In the genomic region with DNA sequence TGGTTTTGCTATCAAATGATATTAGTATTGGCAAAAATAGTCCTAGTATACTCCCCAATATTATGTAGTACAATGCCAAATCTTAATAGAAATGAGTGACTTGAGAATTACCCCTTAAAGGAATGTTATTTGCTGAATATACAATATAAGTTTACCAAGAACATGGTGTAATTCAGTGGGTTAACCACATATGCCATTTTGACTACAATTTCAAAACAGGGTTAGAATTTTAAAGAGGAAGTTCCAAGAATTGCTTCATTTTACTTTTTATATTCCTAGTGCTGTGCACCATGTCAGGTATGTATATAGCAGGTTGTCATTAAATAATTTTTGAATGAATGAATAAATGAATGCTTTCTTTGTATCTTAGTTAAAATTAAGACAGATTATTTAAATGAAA, we compare ENCODE assay signal across 16 cellular contexts.
DNase-seq lines count a peak whose midpoint lies in the region; ATAC-seq and TF ChIP-seq lines count a peak whose summit lies in the region.
"Had no signal": no experiment of that assay in that cellular context is flagged by ENCODE, and none has a peak within 500 bp of the region (broad histone marks: within the 10 kb centered on the region; RNA-seq: fewer than 3 reads in every experiment).

No MANE protein-coding gene starts in this region.

- no peaks in the 10 kb centered on the region for H3K36me3 Mint-ChIP-seq in MCF 10A (ENCODE audit: insufficient read depth, unreplicated experiment)

- POLR2A ChIA-PET in MCF 10A (lab: Yijun Ruan, JAX), result interaction anchor here (0.9 to 5.7 kb wide), 5 partner anchors 13 to 59 kb away, joined by 3 to 104 read pairs (median 3); no protein-coding TSS in a partner anchor

- H3K27me3 Mint-ChIP-seq in MCF 10A (ENCODE audit: insufficient read depth, unreplicated experiment), result no peaks in the 10 kb centered on the region

- H3K9me3 Mint-ChIP-seq in MCF 10A (ENCODE audit: unreplicated experiment), result no peaks in the 10 kb centered on the region

- H3K4me3 Mint-ChIP-seq in MCF 10A (ENCODE audit: unreplicated experiment), result no peak overlapping the region
- H3K4me3 Mint-ChIP-seq: T-helper 1 cell treated with Interleukin-12 subunit alpha and Interleukin-12 subunit beta and Interleukin-4 antibody, amounts not matched to agents 30 μg/mL and 1 μg/mL, for 36 hours had no signal

- no peak for DNase-seq in MCF 10A (ENCODE audit: unreplicated experiment)
- DNase-seq in mammary epithelial cell, result no peak
- peak; percentile 59 to 92 for DNase-seq in NOMO-1 (lab: John Stamatoyannopoulos, UW; ENCODE audit: unreplicated experiment in 2 of 2)
- peak; percentile 91 for DNase-seq in SIG-M5 treated with dmso at 0.1 percent for 504 hours (lab: John Stamatoyannopoulos, UW; ENCODE audit: unreplicated experiment)
- no peak for DNase-seq in NCI-H2171 treated with DMSO at 0.1 percent for 48 hours (lab: John Stamatoyannopoulos, UW)
- DNase-seq in caudate nucleus (lab: John Stamatoyannopoulos, UW), result no peak
- DNase-seq: 8988T, DND-41, NCI-H1092, NCI-H146, NCI-H2081, NCI-H510A treated with DMSO at 0.1 percent for 48 hours had no signal

- in situ Hi-C loops in mammary epithelial cell (cut with MboI; ENCODE audit: low sequenced_read_pairs in 2 of 2), result no loop called here

- H3K9ac ChIP-seq in mammary epithelial cell (ENCODE audit: insufficient read depth, low read length), result no peak overlapping the region

- no peak for TF ChIP-seq CTCF in MCF 10A (IDR thresholded peaks at IDR 0.05; ENCODE audit: unreplicated experiment)
- no peak for TF ChIP-seq CTCF in mammary epithelial cell (conservative IDR thresholded peaks at IDR 0.05 in 1 of 2, IDR thresholded peaks at IDR 0.05 in 1 of 2; ENCODE audit: extremely low read depth in 1 of 2, insufficient read depth in 1 of 2, low read depth in 1 of 2, low read length in 2 of 2)
- TF ChIP-seq CTCF in gastroesophageal sphincter (IDR thresholded peaks at IDR 0.05), result no peak

- H4K20me1 ChIP-seq in mammary epithelial cell (ENCODE audit: insufficient read depth, low read length), result no peaks in the 10 kb centered on the region
- H4K20me1 ChIP-seq: BLaER1 treated with 17β-estradiol and CSF1 and Interleukin-3, amounts not matched to agents 10 nM and 100 nM had no signal

- BruUV-seq in MCF 10A (replicated peaks; lab: Mats Ljungman, UMichigan) (no TSS peak), mammary epithelial cell (replicated peaks; lab: Mats Ljungman, UMichigan) (no TSS peak)

- H3K27me3 ChIP-seq in mammary epithelial cell (ENCODE audit: insufficient read depth, low read length), result no peaks in the 10 kb centered on the region
- H3K27me3 ChIP-seq in gastroesophageal sphincter, result no peaks in the 10 kb centered on the region
- H3K27me3 ChIP-seq: BLaER1 treated with 17β-estradiol and CSF1 and Interleukin-3, amounts not matched to agents 10 nM and 100 nM had no signal

- peak overlapping the region; percentile 23 for H3K27ac Mint-ChIP-seq in MCF 10A (ENCODE audit: low read depth, unreplicated experiment)
- H3K27ac Mint-ChIP-seq: T-helper 1 cell treated with Interleukin-12 subunit alpha and Interleukin-12 subunit beta and Interleukin-4 antibody, amounts not matched to agents 30 μg/mL and 1 μg/mL, for 36 hours had no signal

- H2AFZ ChIP-seq in mammary epithelial cell (ENCODE audit: low read depth, low read length), result no peak overlapping the region

- dilution Hi-C loops in mammary epithelial cell (cut with HindIII; ENCODE audit: low sequenced_read_pairs), result no loop called here

- ATAC-seq in gastroesophageal sphincter (no peak), GM18909 (IDR thresholded peaks at IDR 0.05; ENCODE audit: poor library complexity, unreplicated experiment) (no peak)

- no peaks in the 10 kb centered on the region for H3K9me3 ChIP-seq in mammary epithelial cell (replicated peaks; ENCODE audit: insufficient read depth, low read length)
- no peaks in the 10 kb centered on the region for H3K9me3 ChIP-seq in gastroesophageal sphincter

- H3K4me1 ChIP-seq in mammary epithelial cell (ENCODE audit: insufficient read depth, low read length), result peaks cover 19% of the 10 kb centered on the region
- peaks cover 0 to 9% (median 0%) of the 10 kb centered on the region in 3 donors for H3K4me1 ChIP-seq in gastroesophageal sphincter

- H3K27ac ChIP-seq in mammary epithelial cell (ENCODE audit: insufficient read depth, low read depth, low read length) (no peak overlapping the region), gastroesophageal sphincter (no peak overlapping the region), caudate nucleus (ENCODE audit: low read depth, low read length) (no peak overlapping the region)

- TF ChIP-seq POLR2A in gastroesophageal sphincter (IDR thresholded peaks at IDR 0.05), result no peak

- no peak overlapping the region for H3K4me2 ChIP-seq in mammary epithelial cell (ENCODE audit: insufficient read depth, low read depth, low read length)

- no peak for TF ChIP-seq EP300 in gastroesophageal sphincter (IDR thresholded peaks at IDR 0.05)

- no peaks in the 10 kb centered on the region for H3K79me2 ChIP-seq in mammary epithelial cell (ENCODE audit: insufficient read depth, low read length)

- H3K4me1 Mint-ChIP-seq in MCF 10A (ENCODE audit: insufficient read depth, unreplicated experiment), result peaks cover 17% of the 10 kb centered on the region

- no peak overlapping the region for H3K4me3 ChIP-seq in mammary epithelial cell (replicated peaks in 1 of 3; ENCODE audit: insufficient read depth in 1 of 3, low read depth in 2 of 3, low read length in 3 of 3)
- H3K4me3 ChIP-seq in gastroesophageal sphincter, result no peak overlapping the region
- H3K4me3 ChIP-seq: BLaER1 treated with 17β-estradiol and CSF1 and Interleukin-3, amounts not matched to agents 10 nM and 100 nM had no signal

- intact Hi-C loops in MCF 10A (cut with micrococcal nuclease) (no loop called here), mammary epithelial cell (cut with micrococcal nuclease) (no loop called here)

- CTCF ChIA-PET in MCF 10A (lab: Yijun Ruan, JAX) (interaction anchor here (1.0 to 3.3 kb wide), 3 partner anchors 16 to 173 kb away, joined by 3 to 20 read pairs (median 4); no protein-coding TSS in a partner anchor), mammary epithelial cell (lab: Charles Lee; ENCODE audit: low non-redundant PET) (no interaction called here)

- H3K36me3 ChIP-seq in mammary epithelial cell (ENCODE audit: insufficient read depth, low read length) (no peaks in the 10 kb centered on the region), gastroesophageal sphincter (no peaks in the 10 kb centered on the region)
- H3K36me3 ChIP-seq: BLaER1 treated with 17β-estradiol and CSF1 and Interleukin-3, amounts not matched to agents 10 nM and 100 nM had no signal

Comparison
In these comparisons a context has a peak if more than half of its experiments do, and no peak if none do; other contexts are left out.
1. DNase-seq: peak in NOMO-1 (2 of 2) and SIG-M5 treated with dmso at 0.1 percent for 504 hours (single experiment); none in MCF 10A (single experiment), mammary epithelial cell (single experiment), NCI-H2171 treated with DMSO at 0.1 percent for 48 hours (single experiment) and caudate nucleus (0 of 61).